ENCODE assay signal across 22 cellular contexts in genomic region chr1:238187575-238187949, GRCh38.
"Had no signal": no experiment of that assay in that cellular context is flagged by ENCODE, and none has a peak within 500 bp of the region (broad histone marks: within the 10 kb centered on the region; RNA-seq: fewer than 3 reads in every experiment).

No MANE protein-coding gene starts in this region.

- H3K36me3 Mint-ChIP-seq: stimulated activated memory B cell treated with anti-CD40 and anti-IgM and Interleukin-4, amounts not matched to agents 10 μg/mL and 1 μg/mL and 100 μg/mL, for 72 hours had no signal

- H3K4me3 ChIP-seq: lung, ovary, psoas muscle, sigmoid colon, testis, tibial artery, upper lobe of left lung had no signal

- H3K36me3 ChIP-seq: ovary, sigmoid colon, tibial artery, upper lobe of left lung had no signal

- H3K27me3 ChIP-seq: ovary, sigmoid colon, testis, tibial artery, upper lobe of left lung had no signal

- H3K4me1 ChIP-seq: psoas muscle, sigmoid colon, testis, tibial artery, upper lobe of left lung had no signal

- H3K27ac Mint-ChIP-seq: effector memory CD8-positive, alpha-beta T cell; naive thymus-derived CD8-positive, alpha-beta T cell; nephron progenitor cell; stimulated activated memory B cell treated with anti-CD40 and anti-IgM and Interleukin-4, amounts not matched to agents 10 μg/mL and 1 μg/mL and 100 μg/mL, for 72 hours had no signal

- H3K27me3 Mint-ChIP-seq: effector memory CD8-positive, alpha-beta T cell; naive thymus-derived CD8-positive, alpha-beta T cell; stimulated activated memory B cell treated with anti-CD40 and anti-IgM and Interleukin-4, amounts not matched to agents 10 μg/mL and 1 μg/mL and 100 μg/mL, for 72 hours had no signal

- H3K27ac ChIP-seq: ovary, psoas muscle, sigmoid colon, testis, tibial artery, upper lobe of left lung had no signal

- H3K4me1 Mint-ChIP-seq: naive thymus-derived CD8-positive, alpha-beta T cell; nephron progenitor cell; stimulated activated memory B cell treated with anti-CD40 and anti-IgM and Interleukin-4, amounts not matched to agents 10 μg/mL and 1 μg/mL and 100 μg/mL, for 72 hours had no signal

- DNase-seq: cortex of kidney; effector memory CD8-positive, alpha-beta T cell; head of caudate nucleus; kidney; naive thymus-derived CD8-positive, alpha-beta T cell; nephron progenitor cell; nucleus accumbens; ovary; posterior cingulate gyrus; psoas muscle; right cardiac atrium; sigmoid colon; stimulated activated CD4-positive, alpha-beta T cell treated with anti-CD3 and anti-CD28 coated beads, Interleukin-2, amount 100 ng/mL, for 24 hours; stimulated activated CD4-positive, alpha-beta T cell treated with anti-CD3 and anti-CD28 coated beads, Interleukin-4, amount 100 ng/mL, for 4 hours; stimulated activated naive CD8-positive, alpha-beta T cell treated with anti-CD3 and anti-CD28 coated beads, Interleukin-15, Interleukin-2, amounts not matched to agents 100 U/mL and 50 U/mL, for 24 hours; substantia nigra; testis; tibial artery; upper lobe of left lung had no signal

- H3K4me3 Mint-ChIP-seq: effector memory CD8-positive, alpha-beta T cell; naive thymus-derived CD8-positive, alpha-beta T cell; nephron progenitor cell; stimulated activated memory B cell treated with anti-CD40 and anti-IgM and Interleukin-4, amounts not matched to agents 10 μg/mL and 1 μg/mL and 100 μg/mL, for 72 hours had no signal

- ATAC-seq: effector memory CD8-positive, alpha-beta T cell; left lobe of liver; naive thymus-derived CD8-positive, alpha-beta T cell; psoas muscle; right cardiac atrium; stimulated activated memory B cell treated with anti-CD40 and anti-IgM and Interleukin-4, amounts not matched to agents 10 μg/mL and 1 μg/mL and 100 μg/mL, for 72 hours; stimulated activated naive CD8-positive, alpha-beta T cell treated with anti-CD3 and anti-CD28 coated beads, Interleukin-15, Interleukin-2, amounts not matched to agents 100 U/mL and 50 U/mL, for 24 hours had no signal
